Comparison of ENCODE assay signal across 1 cellular context in the genomic region with DNA sequence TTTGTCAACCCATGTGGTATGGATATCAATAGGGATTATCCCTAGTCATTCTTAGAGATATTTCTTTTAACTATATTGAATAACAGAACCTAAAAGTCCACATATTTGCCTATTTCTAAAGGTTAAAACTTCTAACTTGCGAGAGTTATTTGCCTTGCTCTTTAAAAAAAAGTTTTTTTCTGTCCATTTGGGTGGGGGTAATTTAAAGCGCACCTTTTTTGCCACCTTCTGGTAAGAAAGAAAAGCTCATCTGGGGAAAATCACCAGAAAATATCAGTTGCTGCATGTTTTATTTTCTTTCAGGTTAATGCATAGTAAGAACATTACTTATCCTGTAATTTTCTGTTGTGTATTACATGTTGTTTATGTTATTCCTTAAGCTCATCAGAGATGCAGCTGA.
TF ChIP-seq lines count a peak whose summit lies in the region.

No MANE protein-coding gene starts in this region.

TF ChIP-seq in HCT116, 20 proteins besides CTCF, POLR2A, EP300 and RAD21 (continued from another document):
- TF ChIP-seq, protein P1, sequence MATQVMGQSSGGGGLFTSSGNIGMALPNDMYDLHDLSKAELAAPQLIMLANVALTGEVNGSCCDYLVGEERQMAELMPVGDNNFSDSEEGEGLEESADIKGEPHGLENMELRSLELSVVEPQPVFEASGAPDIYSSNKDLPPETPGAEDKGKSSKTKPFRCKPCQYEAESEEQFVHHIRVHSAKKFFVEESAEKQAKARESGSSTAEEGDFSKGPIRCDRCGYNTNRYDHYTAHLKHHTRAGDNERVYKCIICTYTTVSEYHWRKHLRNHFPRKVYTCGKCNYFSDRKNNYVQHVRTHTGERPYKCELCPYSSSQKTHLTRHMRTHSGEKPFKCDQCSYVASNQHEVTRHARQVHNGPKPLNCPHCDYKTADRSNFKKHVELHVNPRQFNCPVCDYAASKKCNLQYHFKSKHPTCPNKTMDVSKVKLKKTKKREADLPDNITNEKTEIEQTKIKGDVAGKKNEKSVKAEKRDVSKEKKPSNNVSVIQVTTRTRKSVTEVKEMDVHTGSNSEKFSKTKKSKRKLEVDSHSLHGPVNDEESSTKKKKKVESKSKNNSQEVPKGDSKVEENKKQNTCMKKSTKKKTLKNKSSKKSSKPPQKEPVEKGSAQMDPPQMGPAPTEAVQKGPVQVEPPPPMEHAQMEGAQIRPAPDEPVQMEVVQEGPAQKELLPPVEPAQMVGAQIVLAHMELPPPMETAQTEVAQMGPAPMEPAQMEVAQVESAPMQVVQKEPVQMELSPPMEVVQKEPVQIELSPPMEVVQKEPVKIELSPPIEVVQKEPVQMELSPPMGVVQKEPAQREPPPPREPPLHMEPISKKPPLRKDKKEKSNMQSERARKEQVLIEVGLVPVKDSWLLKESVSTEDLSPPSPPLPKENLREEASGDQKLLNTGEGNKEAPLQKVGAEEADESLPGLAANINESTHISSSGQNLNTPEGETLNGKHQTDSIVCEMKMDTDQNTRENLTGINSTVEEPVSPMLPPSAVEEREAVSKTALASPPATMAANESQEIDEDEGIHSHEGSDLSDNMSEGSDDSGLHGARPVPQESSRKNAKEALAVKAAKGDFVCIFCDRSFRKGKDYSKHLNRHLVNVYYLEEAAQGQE (IDR thresholded peaks at IDR 0.05; ENCODE audit: low read depth): no peak
- TF ChIP-seq ZBTB33 (IDR thresholded peaks at IDR 0.05; ENCODE audit: extremely low read depth, insufficient replicate concordance, low read length): no peak
